12 cellular contexts compared by ENCODE assay signal in genomic region chr1:54460346-54460745, GRCh38. TPM values are rescaled to one million over a fixed set of nuclear protein-coding genes. Genes with fewer than 3 reads are reported as not detected.
DNase-seq lines count a peak whose midpoint lies in the region; ATAC-seq and TF ChIP-seq lines count a peak whose summit lies in the region.
"Had no signal": no experiment of that assay in that cellular context is flagged by ENCODE, and none has a peak within 500 bp of the region (broad histone marks: within the 10 kb centered on the region; RNA-seq: fewer than 3 reads in every experiment).

No MANE protein-coding gene starts in this region.

- H3K27ac Mint-ChIP-seq in neural progenitor cell (peak overlapping the region; percentile 91), HFFc6 (no peak overlapping the region)
- H3K27ac Mint-ChIP-seq: activated T-helper 2 cell treated with anti-CD3 and anti-CD28 coated beads, Interferon-gamma antibody, Interleukin-2, Interleukin-4, amounts not matched to agents 10 μg/mL and 5 μg/mL and 100 μg/mL, durations not matched to agents 14 hours and 24 hours and 36 hours had no signal

- no peak for TF ChIP-seq CTCF in neural progenitor cell (IDR thresholded peaks at IDR 0.05)
- no peak for TF ChIP-seq CTCF in HFFc6 (IDR thresholded peaks at IDR 0.05)

- no peaks in the 10 kb centered on the region for H3K9me3 ChIP-seq in neural progenitor cell (ENCODE audit: low read depth)
- H3K9me3 ChIP-seq: pancreas, SJCRH30 had no signal

- H3K27me3 Mint-ChIP-seq in neural progenitor cell (ENCODE audit: insufficient read depth, low read depth) (peaks cover 3% of the 10 kb centered on the region), HFFc6 (ENCODE audit: insufficient read depth) (peaks cover 17% of the 10 kb centered on the region)

- H3K27ac ChIP-seq in neural progenitor cell: no peak overlapping the region
- H3K27ac ChIP-seq: pancreas, SJCRH30 had no signal

- H3K36me3 ChIP-seq in neural progenitor cell: no peaks in the 10 kb centered on the region
- H3K36me3 ChIP-seq: pancreas, SJCRH30 had no signal

- H3K4me3 Mint-ChIP-seq in neural progenitor cell: no peak overlapping the region
- no peak overlapping the region for H3K4me3 Mint-ChIP-seq in HFFc6

- H3K27me3 ChIP-seq in neural progenitor cell: no peaks in the 10 kb centered on the region
- H3K27me3 ChIP-seq: pancreas, SJCRH30 had no signal

- no peaks in the 10 kb centered on the region for H3K9me3 Mint-ChIP-seq in neural progenitor cell
- H3K9me3 Mint-ChIP-seq in HFFc6: no peaks in the 10 kb centered on the region
- H3K9me3 Mint-ChIP-seq: activated T-helper 2 cell treated with anti-CD3 and anti-CD28 coated beads, Interferon-gamma antibody, Interleukin-2, Interleukin-4, amounts not matched to agents 10 μg/mL and 5 μg/mL and 100 μg/mL, durations not matched to agents 14 hours and 24 hours and 36 hours had no signal

- peak; percentile 50 for DNase-seq in activated T-cell treated with anti-CD3 and anti-CD28 coated beads, Interleukin-2, amount 50 U/mL, for 1 hour
- no peak for DNase-seq in activated T-cell treated with anti-CD3 and anti-CD28 coated beads for 4 hours
- DNase-seq in T-helper 22 cell (ENCODE audit: low read depth): peak; percentile 30
- peak; percentile 80 for DNase-seq in central memory CD4-positive, alpha-beta T cell
- no peak for DNase-seq in neural progenitor cell (ENCODE audit: low spot score)
- no peak for DNase-seq in amygdala (lab: John Stamatoyannopoulos, UW)
- DNase-seq in HFFc6: no peak
- DNase-seq: GOT3 had no signal

- peaks cover 5% of the 10 kb centered on the region for H3F3A ChIP-seq in neural progenitor cell (ENCODE audit: low read depth)

- H3K9ac ChIP-seq in neural progenitor cell: no peak overlapping the region

- H3K4me1 Mint-ChIP-seq in neural progenitor cell: peaks cover 62% of the 10 kb centered on the region
- peaks cover 19% of the 10 kb centered on the region for H3K4me1 Mint-ChIP-seq in HFFc6 (ENCODE audit: low read depth)

- H2AFZ ChIP-seq in neural progenitor cell (replicated peaks): no peak overlapping the region

- H3K4me2 ChIP-seq in neural progenitor cell: no peak overlapping the region

- no peaks in the 10 kb centered on the region for H4K20me1 ChIP-seq in neural progenitor cell (ENCODE audit: low read depth)

- H3K4me3 ChIP-seq in neural progenitor cell: no peak overlapping the region
- H3K4me3 ChIP-seq: pancreas, SJCRH30 had no signal

- no peak for ATAC-seq in HG02852 (IDR thresholded peaks at IDR 0.05; ENCODE audit: unreplicated experiment)

- H3K4me1 ChIP-seq in neural progenitor cell: peaks cover 46% of the 10 kb centered on the region

- no peaks in the 10 kb centered on the region for H3K79me2 ChIP-seq in neural progenitor cell (ENCODE audit: low read depth)

- H3K36me3 Mint-ChIP-seq in neural progenitor cell: no peaks in the 10 kb centered on the region
- H3K36me3 Mint-ChIP-seq in HFFc6 (ENCODE audit: low read depth): no peaks in the 10 kb centered on the region

RNA-seq across cellular contexts. Expression of gene SSBP3, which starts 54.2 kb away (rescaled TPM):
- total RNA-seq in neural progenitor cell (ENCODE audit: low replicate concordance): 53.0 and 86.1 TPM in 2 replicates
- 10 to 100 TPM; 42.3 to 72.2 (median 58.1) TPM for total RNA-seq in HFFc6 (2021; fragmentation: NEBNext Ultra II Directional; extraction: Animal tissue kit (Norgen Biotek cat#: 25700))

Comparison
In these comparisons a context has a peak if more than half of its experiments do, and no peak if none do; other contexts are left out.
1. DNase-seq: peak in activated T-cell treated with anti-CD3 and anti-CD28 coated beads, Interleukin-2, amount 50 U/mL, for 1 hour (single experiment), T-helper 22 cell (single experiment) and central memory CD4-positive, alpha-beta T cell (single experiment); none in activated T-cell treated with anti-CD3 and anti-CD28 coated beads for 4 hours (single experiment), neural progenitor cell (single experiment), amygdala (0 of 56) and HFFc6 (single experiment).